Comparison of ENCODE assay signal across 7 cellular contexts in the genomic region with DNA sequence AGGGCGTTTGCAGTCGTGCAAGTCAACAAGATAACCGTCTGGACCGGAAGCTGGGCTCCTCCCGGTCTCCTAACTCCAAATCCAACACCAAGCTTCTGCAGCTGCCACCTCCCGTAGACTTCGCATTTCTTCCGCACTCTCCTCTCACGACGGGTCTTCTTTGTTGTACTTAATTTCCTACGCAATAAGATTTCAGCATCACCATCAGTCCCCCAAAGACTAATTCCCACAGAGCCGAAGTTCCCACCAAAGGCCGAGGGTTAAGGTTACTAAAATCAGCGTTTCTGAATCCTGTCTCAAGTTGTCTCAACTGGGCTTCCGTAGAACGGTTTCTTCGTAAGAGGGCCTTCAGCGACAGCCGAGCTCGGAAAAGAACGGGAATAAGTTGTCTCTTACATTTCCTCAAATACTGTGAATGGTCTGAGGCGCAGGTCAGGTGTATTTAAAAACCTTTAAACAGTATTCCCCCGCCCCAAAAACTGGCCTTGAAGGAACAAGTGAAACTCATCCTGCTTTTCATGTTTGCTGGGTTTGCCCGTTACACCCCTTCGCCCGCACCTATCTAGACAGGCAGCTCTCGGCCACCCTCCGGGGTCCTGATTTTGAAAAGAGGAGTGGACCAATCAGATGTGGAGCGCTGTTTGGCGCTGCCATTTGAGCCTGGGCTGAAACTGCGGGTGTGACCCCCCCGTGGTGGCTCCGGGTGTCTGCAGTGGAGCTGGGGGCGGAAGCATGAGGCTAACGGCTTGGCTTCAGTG.
A peak's percentile ranks its signal among the peaks of the same experiment; 100 is the strongest.
DNase-seq lines count a peak whose midpoint lies in the region; ATAC-seq, FAIRE-seq and TF ChIP-seq lines count a peak whose summit lies in the region.
"Not testable (repeated sequence)": the region's sequence is repeated elsewhere in the genome, so short reads cannot be mapped to it uniquely, and the experiment has no call there.

A gene (plus strand): TSS at position 693 of the 758 bp plus-strand sequence.

- not testable (repeated sequence) for FAIRE-seq in small intestine (lab: Jason Lieb, UNC)

- not testable (repeated sequence) for H3K9me2 ChIP-seq in Loucy (replicated peaks; ENCODE audit: low read depth, low read length)

- peak within 1 kb of the TSS; percentile 87 for H3K4me3 ChIP-seq in Loucy (ENCODE audit: low read length, poor library complexity, severe bottlenecking)
- peak within 1 kb of the TSS; percentile 49 to 72 for H3K4me3 ChIP-seq in small intestine (ENCODE audit: low read depth in 1 of 2, low read length in 2 of 2)

- H3K4me2 ChIP-seq in Loucy (ENCODE audit: low read depth, low read length, poor library complexity, severe bottlenecking) = peak within 1 kb of the TSS; percentile 96

- H3K27ac ChIP-seq in layer of hippocampus (ENCODE audit: low read depth, low read length) (peak within 1 kb of the TSS; percentile 90), small intestine (ENCODE audit: low read depth in 1 of 2, low read length in 1 of 2) (peak within 1 kb of the TSS; percentile 78 to 90)

- H3K9me3 ChIP-seq in Loucy (ENCODE audit: insufficient read depth, low read depth, low read length); small intestine (ENCODE audit: control insufficient read depth, low read depth): not testable (repeated sequence)

- peak; percentile 91 for DNase-seq in activated CD8-positive, alpha-beta memory T cell treated with anti-CD3 and anti-CD28 coated beads, Interleukin-2, amount 50 U/mL, for 24 hours (ENCODE audit: extremely low read depth)
- peak; percentile 95 for DNase-seq in effector CD4-positive, alpha-beta T cell
- peak; percentile 98 for DNase-seq in small intestine

- peaks cover 68% of the 10 kb centered on the region for H3K79me2 ChIP-seq in Loucy (ENCODE audit: insufficient read depth, low read length)

- H2AFZ ChIP-seq in Loucy (ENCODE audit: low read length) = peak within 1 kb of the TSS; percentile 93

- ATAC-seq in GM18498 (IDR thresholded peaks at IDR 0.05; ENCODE audit: unreplicated experiment) = peak; percentile 93
- peak; percentile 86 for ATAC-seq in HG02610 (IDR thresholded peaks at IDR 0.05; ENCODE audit: unreplicated experiment)

- H3K36me3 ChIP-seq in Loucy (ENCODE audit: insufficient read depth, low read length); small intestine (ENCODE audit: control insufficient read depth in 2 of 2, insufficient read depth in 2 of 2, low read length in 2 of 2): not testable (repeated sequence)

- H4K20me1 ChIP-seq in Loucy (ENCODE audit: insufficient read depth, low read length, poor library complexity, severe bottlenecking) = peaks cover 18% of the 10 kb centered on the region

- peaks cover 21% of the 10 kb centered on the region for H3K4me1 ChIP-seq in Loucy (ENCODE audit: insufficient read depth, low read length, poor library complexity, severe bottlenecking)
- H3K4me1 ChIP-seq in small intestine (ENCODE audit: control insufficient read depth in 2 of 2, insufficient read depth in 1 of 2, low read depth in 1 of 2, low read length in 1 of 2) = not testable (repeated sequence)

- H3F3A ChIP-seq in Loucy (ENCODE audit: low read depth) = not testable (repeated sequence)

- 0% methylated on average over 31 to 35 of the region's 35 CpGs for WGBS in small intestine, 3 donors

- TF ChIP-seq CTCF in Loucy (conservative IDR thresholded peaks at IDR 0.05; ENCODE audit: low read length) = 0 out of 2 replicates have a peak, but pooled peaks have one; percentile 15

- not testable (repeated sequence) for H3K27me3 ChIP-seq in Loucy (ENCODE audit: insufficient read depth, low read length, poor library complexity, severe bottlenecking); layer of hippocampus (ENCODE audit: control insufficient read depth, insufficient read depth, low read length); small intestine (ENCODE audit: control insufficient read depth in 2 of 2, insufficient read depth in 2 of 2, low read length in 2 of 2)

- peak within 1 kb of the TSS; percentile 99 for H3K9ac ChIP-seq in Loucy (ENCODE audit: low read depth, low read length, poor library complexity, severe bottlenecking)

Comparison
In these comparisons a context has a peak if more than half of its experiments do, and no peak if none do; other contexts are left out.
1. Peak in every context shown above with its lines: DNase-seq, ATAC-seq, H3K4me3 ChIP-seq and H3K27ac ChIP-seq.